ENCODE assay signal across 9 cellular contexts in the genomic region with DNA sequence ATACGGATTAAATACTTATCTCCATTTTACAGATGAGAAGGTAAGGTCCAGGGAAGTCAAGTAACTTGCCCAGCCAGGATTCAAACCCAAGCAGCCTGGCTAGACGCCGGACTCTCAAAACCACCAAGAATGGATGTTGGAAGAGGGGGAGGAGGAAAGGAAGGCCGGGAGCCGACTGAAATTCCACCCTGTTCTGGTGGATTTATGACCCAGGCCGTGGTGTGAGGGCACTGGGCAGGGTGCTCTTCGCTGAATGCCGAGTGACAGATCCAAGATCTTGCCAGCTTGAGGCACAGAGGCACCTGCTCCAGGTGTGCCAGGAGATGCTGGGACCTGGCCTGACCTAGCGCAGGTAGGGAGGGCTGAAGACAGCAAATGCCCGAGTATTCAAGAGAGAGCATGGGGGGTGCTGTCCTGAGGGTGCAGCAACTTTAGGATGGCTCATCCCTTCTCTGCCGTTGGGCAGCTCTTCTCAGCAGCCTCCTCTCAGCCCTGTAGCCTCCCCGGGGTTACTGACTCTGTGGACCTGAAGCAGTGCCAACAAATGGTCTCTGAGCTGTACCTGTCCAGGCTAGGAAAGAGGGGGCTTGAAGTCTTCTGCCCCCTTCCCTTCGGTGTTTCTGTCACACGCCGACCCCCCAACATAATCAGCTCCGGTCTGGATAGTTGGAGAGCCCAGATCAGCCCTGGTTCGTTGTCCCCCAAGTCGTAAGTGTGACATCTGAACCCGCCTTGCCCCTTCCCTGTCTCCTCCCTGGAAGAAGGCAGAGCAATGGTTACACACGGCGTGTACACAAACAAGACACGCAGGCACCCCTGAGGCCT. TPM values are rescaled to one million over a fixed set of nuclear protein-coding genes. Genes with fewer than 3 reads are reported as not detected.
DNase-seq lines count a peak whose midpoint lies in the region; ATAC-seq and TF ChIP-seq lines count a peak whose summit lies in the region.
"Had no signal": no experiment of that assay in that cellular context is flagged by ENCODE, and none has a peak within 500 bp of the region (broad histone marks: within the 10 kb centered on the region; RNA-seq: fewer than 3 reads in every experiment).

No MANE protein-coding gene starts in this region.

- no peaks in the 10 kb centered on the region for H3K36me3 ChIP-seq in Panc1 (ENCODE audit: control insufficient read depth, insufficient read depth, low read length)
- peaks cover 2% of the 10 kb centered on the region for H3K36me3 ChIP-seq in fibroblast of lung (ENCODE audit: control insufficient read depth, insufficient read depth, low read length)
- H3K36me3 ChIP-seq in prostate gland: no peaks in the 10 kb centered on the region

- POLR2A ChIA-PET in Panc1 (lab: Charles Lee): interaction anchor here (1.2 kb wide), 1 partner anchor 42 kb away, joined by 3 read pairs; no protein-coding TSS in a partner anchor

- TF ChIP-seq POLR2A in prostate gland (IDR thresholded peaks at IDR 0.05): no peak

- ATAC-seq in Panc1: peak; percentile 42
- no peak for ATAC-seq in GM18517 (IDR thresholded peaks at IDR 0.05; ENCODE audit: unreplicated experiment)
- ATAC-seq in GM21367 (IDR thresholded peaks at IDR 0.05; ENCODE audit: unreplicated experiment): no peak
- no peak for ATAC-seq in GM19463 (IDR thresholded peaks at IDR 0.05; ENCODE audit: unreplicated experiment)

- H3K4me1 ChIP-seq in Panc1 (ENCODE audit: control insufficient read depth, insufficient read depth, low read length) (peaks cover 47% of the 10 kb centered on the region), fibroblast of lung (ENCODE audit: control insufficient read depth, extremely low read depth, insufficient read depth, low read length) (peaks cover 25% of the 10 kb centered on the region), prostate gland (replicated peaks) (peaks cover 5% of the 10 kb centered on the region)

- no peaks in the 10 kb centered on the region for H3K9me3 ChIP-seq in Panc1 (ENCODE audit: control insufficient read depth, insufficient read depth, low read depth, low read length)
- no peaks in the 10 kb centered on the region for H3K9me3 ChIP-seq in fibroblast of lung (ENCODE audit: control insufficient read depth, insufficient read depth, low read depth, low read length)
- no peaks in the 10 kb centered on the region for H3K9me3 ChIP-seq in prostate gland

- H3K27me3 ChIP-seq in Panc1 (ENCODE audit: control insufficient read depth, insufficient read depth, low read length) (no peaks in the 10 kb centered on the region), fibroblast of lung (ENCODE audit: control insufficient read depth, insufficient read depth, low read length) (no peaks in the 10 kb centered on the region), prostate gland (replicated peaks; ENCODE audit: insufficient read depth) (no peaks in the 10 kb centered on the region)

- 53% methylated on average over 17 of the region's 22 CpGs for WGBS in prostate gland

- DNase-seq in COLO668 (lab: John Stamatoyannopoulos, UW; ENCODE audit: unreplicated experiment) (peak; percentile 12), Panc1 (ENCODE audit: low read depth, low spot score) (no peak), fibroblast of lung (ENCODE audit: low read depth in 2 of 2) (no peak), prostate gland (ENCODE audit: low spot score) (no peak)
- no peak for DNase-seq in activated CD4-positive, alpha-beta T cell treated with anti-CD3 and anti-CD28 coated beads for 48 hours
- DNase-seq: effector CD4-positive, alpha-beta T cell had no signal

- intact Hi-C loops in Panc1 (cut with micrococcal nuclease; ENCODE audit: unreplicated experiment) (loop anchor here (10.0 kb wide), 1 partner anchor 128 kb away; no protein-coding TSS in a partner anchor), prostate gland (cut with DNase I) (no loop called here)

- H3K27ac ChIP-seq in Panc1 (ENCODE audit: low read length) (peak overlapping the region; percentile 73), fibroblast of lung (ENCODE audit: insufficient read depth, low read length) (peak overlapping the region; percentile 66), prostate gland (peak overlapping the region; percentile 76 to 82)

- no peak for TF ChIP-seq CTCF in Panc1 (IDR thresholded peaks at IDR 0.05)
- no peak for TF ChIP-seq CTCF in fibroblast of lung (conservative IDR thresholded peaks at IDR 0.05 in 1 of 2, IDR thresholded peaks at IDR 0.05 in 1 of 2; ENCODE audit: low read depth in 1 of 2, low read length in 2 of 2)
- TF ChIP-seq CTCF in prostate gland (IDR thresholded peaks at IDR 0.05): no peak

- H4K20me1 ChIP-seq in fibroblast of lung (ENCODE audit: control insufficient read depth, extremely low read depth, insufficient read depth, low read length): no peaks in the 10 kb centered on the region

- H3K9ac ChIP-seq in fibroblast of lung (ENCODE audit: insufficient read depth, low read length): peak overlapping the region; percentile 51

- H3K4me3 ChIP-seq in Panc1 (ENCODE audit: low read depth in 2 of 2, low read length in 2 of 2) (peak overlapping the region; percentile 40 to 53), fibroblast of lung (replicated peaks in 1 of 4; ENCODE audit: control extremely low read depth in 1 of 4, insufficient read depth in 1 of 4, low read depth in 3 of 4, low read length in 4 of 4) (peak overlapping the region; percentile 48 to 68 (median 60)), prostate gland (peak overlapping the region; percentile 43 to 47)

- no TSS peak for BruUV-seq in Panc1 (replicated peaks; lab: Mats Ljungman, UMichigan)

- in situ Hi-C loops in Panc1 (cut with HindIII; ENCODE audit: low pct_unique_long_range_greater_than_20kb, low sequenced_read_pairs): no loop called here

- CTCF ChIA-PET in Panc1 (lab: Charles Lee): interaction anchor here (0.5 to 2.4 kb wide), 3 partner anchors 42 to 1159 kb away, joined by 3 to 12 read pairs (median 4); no protein-coding TSS in a partner anchor

- H3K4me2 ChIP-seq in fibroblast of lung (ENCODE audit: extremely low read depth, insufficient read depth, low read length): peak overlapping the region; percentile 98

- no peaks in the 10 kb centered on the region for H3K79me2 ChIP-seq in fibroblast of lung (ENCODE audit: control insufficient read depth, insufficient read depth, low read length)

- peak overlapping the region; percentile 19 for H2AFZ ChIP-seq in fibroblast of lung (ENCODE audit: low read length)

RNA-seq across cellular contexts. Expression of a gene that starts 0.7 kb away (rescaled TPM):
- total RNA-seq in Panc1 (2021; ENCODE audit: unreplicated experiment) (17.7 TPM), fibroblast of lung (52.6 and 73.0 TPM in 2 replicates), prostate gland (10 to 100 TPM in 1 of 2 donors, 1 to 10 TPM in 1; 7.4 to 26.8 TPM)
- 19.7 TPM for polyA plus RNA-seq in Panc1 (2012; ENCODE audit: insufficient read length)
- 39.8 and 75.1 TPM in 2 replicates for polyA plus RNA-seq in fibroblast of lung
- 46.9 and 82.2 TPM in 2 replicates for polyA plus RNA-seq in fibroblast of lung (2012)
- polyA minus RNA-seq in fibroblast of lung (ENCODE audit: low replicate concordance): 56.8 and 91.7 TPM in 2 replicates
